1 cellular context compared by ENCODE assay signal in the genomic region with DNA sequence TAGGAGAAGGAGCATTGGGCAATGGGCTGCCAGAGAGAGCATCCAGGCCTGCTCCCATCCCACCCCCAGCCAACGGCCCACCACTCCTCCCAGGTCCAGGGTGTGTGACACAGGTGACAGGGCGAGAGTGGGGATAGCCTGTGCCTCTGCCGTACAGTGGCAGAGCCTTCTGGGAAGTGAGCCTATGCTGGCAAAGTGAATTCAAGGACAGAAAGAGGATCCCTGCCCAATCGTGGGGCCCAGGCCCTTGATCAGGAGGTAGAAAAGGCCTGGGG.
TF ChIP-seq lines count a peak whose summit lies in the region.

No MANE protein-coding gene starts in this region.

TF ChIP-seq in WTC11, 78 proteins besides CTCF, POLR2A, EP300 and RAD21 (continued from another document):
- TF ChIP-seq, protein P1, sequence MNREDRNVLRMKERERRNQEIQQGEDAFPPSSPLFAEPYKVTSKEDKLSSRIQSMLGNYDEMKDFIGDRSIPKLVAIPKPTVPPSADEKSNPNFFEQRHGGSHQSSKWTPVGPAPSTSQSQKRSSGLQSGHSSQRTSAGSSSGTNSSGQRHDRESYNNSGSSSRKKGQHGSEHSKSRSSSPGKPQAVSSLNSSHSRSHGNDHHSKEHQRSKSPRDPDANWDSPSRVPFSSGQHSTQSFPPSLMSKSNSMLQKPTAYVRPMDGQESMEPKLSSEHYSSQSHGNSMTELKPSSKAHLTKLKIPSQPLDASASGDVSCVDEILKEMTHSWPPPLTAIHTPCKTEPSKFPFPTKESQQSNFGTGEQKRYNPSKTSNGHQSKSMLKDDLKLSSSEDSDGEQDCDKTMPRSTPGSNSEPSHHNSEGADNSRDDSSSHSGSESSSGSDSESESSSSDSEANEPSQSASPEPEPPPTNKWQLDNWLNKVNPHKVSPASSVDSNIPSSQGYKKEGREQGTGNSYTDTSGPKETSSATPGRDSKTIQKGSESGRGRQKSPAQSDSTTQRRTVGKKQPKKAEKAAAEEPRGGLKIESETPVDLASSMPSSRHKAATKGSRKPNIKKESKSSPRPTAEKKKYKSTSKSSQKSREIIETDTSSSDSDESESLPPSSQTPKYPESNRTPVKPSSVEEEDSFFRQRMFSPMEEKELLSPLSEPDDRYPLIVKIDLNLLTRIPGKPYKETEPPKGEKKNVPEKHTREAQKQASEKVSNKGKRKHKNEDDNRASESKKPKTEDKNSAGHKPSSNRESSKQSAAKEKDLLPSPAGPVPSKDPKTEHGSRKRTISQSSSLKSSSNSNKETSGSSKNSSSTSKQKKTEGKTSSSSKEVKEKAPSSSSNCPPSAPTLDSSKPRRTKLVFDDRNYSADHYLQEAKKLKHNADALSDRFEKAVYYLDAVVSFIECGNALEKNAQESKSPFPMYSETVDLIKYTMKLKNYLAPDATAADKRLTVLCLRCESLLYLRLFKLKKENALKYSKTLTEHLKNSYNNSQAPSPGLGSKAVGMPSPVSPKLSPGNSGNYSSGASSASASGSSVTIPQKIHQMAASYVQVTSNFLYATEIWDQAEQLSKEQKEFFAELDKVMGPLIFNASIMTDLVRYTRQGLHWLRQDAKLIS (CRISPR knock-in tag; IDR thresholded peaks at IDR 0.05; ENCODE audit: borderline replicate concordance): no peak
- TF ChIP-seq, protein P2, sequence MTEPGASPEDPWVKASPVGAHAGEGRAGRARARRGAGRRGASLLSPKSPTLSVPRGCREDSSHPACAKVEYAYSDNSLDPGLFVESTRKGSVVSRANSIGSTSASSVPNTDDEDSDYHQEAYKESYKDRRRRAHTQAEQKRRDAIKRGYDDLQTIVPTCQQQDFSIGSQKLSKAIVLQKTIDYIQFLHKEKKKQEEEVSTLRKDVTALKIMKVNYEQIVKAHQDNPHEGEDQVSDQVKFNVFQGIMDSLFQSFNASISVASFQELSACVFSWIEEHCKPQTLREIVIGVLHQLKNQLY (CRISPR knock-in tag; IDR thresholded peaks at IDR 0.05): no peak
- TF ChIP-seq, protein P3, sequence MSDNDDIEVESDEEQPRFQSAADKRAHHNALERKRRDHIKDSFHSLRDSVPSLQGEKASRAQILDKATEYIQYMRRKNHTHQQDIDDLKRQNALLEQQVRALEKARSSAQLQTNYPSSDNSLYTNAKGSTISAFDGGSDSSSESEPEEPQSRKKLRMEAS (CRISPR knock-in tag; IDR thresholded peaks at IDR 0.05): no peak
- TF ChIP-seq, protein P4, sequence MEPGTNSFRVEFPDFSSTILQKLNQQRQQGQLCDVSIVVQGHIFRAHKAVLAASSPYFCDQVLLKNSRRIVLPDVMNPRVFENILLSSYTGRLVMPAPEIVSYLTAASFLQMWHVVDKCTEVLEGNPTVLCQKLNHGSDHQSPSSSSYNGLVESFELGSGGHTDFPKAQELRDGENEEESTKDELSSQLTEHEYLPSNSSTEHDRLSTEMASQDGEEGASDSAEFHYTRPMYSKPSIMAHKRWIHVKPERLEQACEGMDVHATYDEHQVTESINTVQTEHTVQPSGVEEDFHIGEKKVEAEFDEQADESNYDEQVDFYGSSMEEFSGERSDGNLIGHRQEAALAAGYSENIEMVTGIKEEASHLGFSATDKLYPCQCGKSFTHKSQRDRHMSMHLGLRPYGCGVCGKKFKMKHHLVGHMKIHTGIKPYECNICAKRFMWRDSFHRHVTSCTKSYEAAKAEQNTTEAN (CRISPR knock-in tag; IDR thresholded peaks at IDR 0.05): no peak
- TF ChIP-seq, protein P5, sequence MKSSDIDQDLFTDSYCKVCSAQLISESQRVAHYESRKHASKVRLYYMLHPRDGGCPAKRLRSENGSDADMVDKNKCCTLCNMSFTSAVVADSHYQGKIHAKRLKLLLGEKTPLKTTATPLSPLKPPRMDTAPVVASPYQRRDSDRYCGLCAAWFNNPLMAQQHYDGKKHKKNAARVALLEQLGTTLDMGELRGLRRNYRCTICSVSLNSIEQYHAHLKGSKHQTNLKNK (CRISPR knock-in tag; IDR thresholded peaks at IDR 0.05): no peak
- TF ChIP-seq ZNF423 (CRISPR knock-in tag; IDR thresholded peaks at IDR 0.05) (no peak), ATF1 (CRISPR knock-in tag; IDR thresholded peaks at IDR 0.05) (no peak), NR1H2 (CRISPR knock-in tag; IDR thresholded peaks at IDR 0.05) (no peak), MYBL2 (CRISPR knock-in tag; IDR thresholded peaks at IDR 0.05) (no peak), RORB (CRISPR knock-in tag; IDR thresholded peaks at IDR 0.05) (no peak), ZNF416 (CRISPR knock-in tag; IDR thresholded peaks at IDR 0.05) (no peak), FOXK1 (CRISPR knock-in tag; IDR thresholded peaks at IDR 0.05) (no peak)
- TF ChIP-seq, protein P6, sequence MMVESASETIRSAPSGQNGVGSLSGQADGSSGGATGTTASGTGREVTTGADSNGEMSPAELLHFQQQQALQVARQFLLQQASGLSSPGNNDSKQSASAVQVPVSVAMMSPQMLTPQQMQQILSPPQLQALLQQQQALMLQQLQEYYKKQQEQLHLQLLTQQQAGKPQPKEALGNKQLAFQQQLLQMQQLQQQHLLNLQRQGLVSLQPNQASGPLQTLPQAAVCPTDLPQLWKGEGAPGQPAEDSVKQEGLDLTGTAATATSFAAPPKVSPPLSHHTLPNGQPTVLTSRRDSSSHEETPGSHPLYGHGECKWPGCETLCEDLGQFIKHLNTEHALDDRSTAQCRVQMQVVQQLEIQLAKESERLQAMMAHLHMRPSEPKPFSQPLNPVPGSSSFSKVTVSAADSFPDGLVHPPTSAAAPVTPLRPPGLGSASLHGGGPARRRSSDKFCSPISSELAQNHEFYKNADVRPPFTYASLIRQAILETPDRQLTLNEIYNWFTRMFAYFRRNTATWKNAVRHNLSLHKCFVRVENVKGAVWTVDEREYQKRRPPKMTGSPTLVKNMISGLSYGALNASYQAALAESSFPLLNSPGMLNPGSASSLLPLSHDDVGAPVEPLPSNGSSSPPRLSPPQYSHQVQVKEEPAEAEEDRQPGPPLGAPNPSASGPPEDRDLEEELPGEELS (CRISPR knock-in tag; IDR thresholded peaks at IDR 0.05): no peak
TF ChIP-seq in WTC11: peak in this region for 0.
